8 cellular contexts compared by ENCODE assay signal in the genomic region with DNA sequence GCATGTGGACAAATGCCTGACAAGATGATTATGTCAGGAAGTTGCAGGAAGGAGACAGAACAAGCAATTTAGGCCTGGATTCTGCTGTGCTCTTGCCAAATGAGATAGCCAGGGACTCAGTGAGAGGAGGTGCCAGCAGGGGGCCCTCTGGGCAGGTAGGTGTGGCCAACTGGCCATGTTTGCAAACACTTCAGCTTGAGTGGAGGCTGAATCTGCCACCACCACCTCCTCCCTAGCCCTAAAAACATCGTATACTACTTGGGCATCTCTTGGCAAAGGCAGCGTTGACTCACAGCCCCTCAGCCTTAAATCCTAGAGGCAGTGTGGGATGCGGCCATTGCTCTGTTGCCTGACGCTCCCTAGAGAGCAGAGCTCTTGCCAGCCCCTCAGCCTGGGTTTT.
DNase-seq lines count a peak whose midpoint lies in the region; ATAC-seq and TF ChIP-seq lines count a peak whose summit lies in the region.

No MANE protein-coding gene starts in this region.

- no peaks in the 10 kb centered on the region for H3K4me1 ChIP-seq in OCI-LY3 (ENCODE audit: low read length)

- H3K4me1 Mint-ChIP-seq in glutamatergic neuron (ENCODE audit: low read depth, unreplicated experiment): no peaks in the 10 kb centered on the region

- no peaks in the 10 kb centered on the region for H3K27me3 Mint-ChIP-seq in glutamatergic neuron (ENCODE audit: unreplicated experiment)

- ATAC-seq in GM19324 (IDR thresholded peaks at IDR 0.05; ENCODE audit: low FRiP score, unreplicated experiment): no peak
- ATAC-seq in HG03439 (IDR thresholded peaks at IDR 0.05; ENCODE audit: unreplicated experiment): no peak

- H3K4me2 ChIP-seq in OCI-LY3 (ENCODE audit: low read length): no peak overlapping the region

- H3K9me3 ChIP-seq in OCI-LY3 (ENCODE audit: insufficient read depth, low read length): no peaks in the 10 kb centered on the region

- no peaks in the 10 kb centered on the region for H3K9me3 Mint-ChIP-seq in glutamatergic neuron (ENCODE audit: unreplicated experiment)

- H3K79me2 ChIP-seq in OCI-LY3 (ENCODE audit: low read length): no peaks in the 10 kb centered on the region

- no peak overlapping the region for H2AFZ ChIP-seq in OCI-LY3 (ENCODE audit: low read depth, low read length)

- no peak overlapping the region for H3K27ac Mint-ChIP-seq in glutamatergic neuron (ENCODE audit: unreplicated experiment)

- TF ChIP-seq CTCF in OCI-LY3 (IDR thresholded peaks at IDR 0.05; ENCODE audit: low read depth, low read length) (peak; percentile 26; the same call in 1 of the 2 replicates), glutamatergic neuron (IDR thresholded peaks at IDR 0.05; ENCODE audit: partially characterized antibody, unreplicated experiment) (peak; percentile 23), GM20000 (IDR thresholded peaks at IDR 0.05; ENCODE audit: extremely low read depth, missing control alignments) (no peak)

- CTCF ChIA-PET in HEK293T (lab: Yijun Ruan, JAX): interaction anchor here (0.7 kb wide), 1 partner anchor 134 kb away, joined by 3 read pairs; no protein-coding TSS in a partner anchor

- H4K20me1 ChIP-seq in OCI-LY3 (ENCODE audit: insufficient read depth, low read length): no peaks in the 10 kb centered on the region

- H3K9ac ChIP-seq in OCI-LY3 (ENCODE audit: low read length): no peak overlapping the region

- H3K4me3 ChIP-seq in OCI-LY3 (ENCODE audit: low read length): no peak overlapping the region

- peak; percentile 47 for DNase-seq in COLO668 (lab: John Stamatoyannopoulos, UW; ENCODE audit: unreplicated experiment)
- peak; percentile 47 for DNase-seq in HEK293T (ENCODE audit: extremely low spot score)
- peak; percentile 33 for DNase-seq in glutamatergic neuron
- DNase-seq in GM20000 (ENCODE audit: low spot score): no peak
- no peak for DNase-seq in SKM-1 (lab: John Stamatoyannopoulos, UW; ENCODE audit: unreplicated experiment)

- H3K4me3 Mint-ChIP-seq in glutamatergic neuron (ENCODE audit: unreplicated experiment): no peak overlapping the region

- H3K27me3 ChIP-seq in OCI-LY3 (ENCODE audit: low read depth, low read length): peaks cover 3% of the 10 kb centered on the region; the same call in 1 of the 2 replicates

- H3K36me3 ChIP-seq in OCI-LY3 (replicated peaks; ENCODE audit: low read depth, low read length): no peaks in the 10 kb centered on the region

- no peaks in the 10 kb centered on the region for H3K36me3 Mint-ChIP-seq in glutamatergic neuron (ENCODE audit: unreplicated experiment)

- POLR2A ChIA-PET in HEK293T (lab: Yijun Ruan, JAX): no interaction called here

- H3K27ac ChIP-seq in OCI-LY3 (ENCODE audit: low read length): no peak overlapping the region

TF ChIP-seq in HEK293T, 16 proteins besides CTCF, POLR2A, EP300 and RAD21:
- TF ChIP-seq ELF4 (IDR thresholded peaks at IDR 0.05) (no peak), ARNT (IDR thresholded peaks at IDR 0.05) (no peak), ZNF384 (IDR thresholded peaks at IDR 0.05) (no peak), NFRKB (IDR thresholded peaks at IDR 0.05) (no peak), CTBP1 (IDR thresholded peaks at IDR 0.05; ENCODE audit: borderline replicate concordance) (no peak), HDGF (IDR thresholded peaks at IDR 0.05; ENCODE audit: borderline replicate concordance) (no peak), SUZ12 (IDR thresholded peaks at IDR 0.05) (no peak), L3MBTL2 (conservative IDR thresholded peaks at IDR 0.05) (no peak), FOXM1 (IDR thresholded peaks at IDR 0.05; ENCODE audit: borderline replicate concordance) (no peak), FOXK2 (IDR thresholded peaks at IDR 0.05) (no peak), LEF1 (IDR thresholded peaks at IDR 0.05; ENCODE audit: borderline replicate concordance) (no peak), FOXA1 (IDR thresholded peaks at IDR 0.05) (no peak), BHLHE40 (IDR thresholded peaks at IDR 0.05; ENCODE audit: borderline replicate concordance) (no peak), TARDBP (IDR thresholded peaks at IDR 0.05) (no peak), SP1 (IDR thresholded peaks at IDR 0.05) (no peak)
- TF ChIP-seq, protein P1, sequence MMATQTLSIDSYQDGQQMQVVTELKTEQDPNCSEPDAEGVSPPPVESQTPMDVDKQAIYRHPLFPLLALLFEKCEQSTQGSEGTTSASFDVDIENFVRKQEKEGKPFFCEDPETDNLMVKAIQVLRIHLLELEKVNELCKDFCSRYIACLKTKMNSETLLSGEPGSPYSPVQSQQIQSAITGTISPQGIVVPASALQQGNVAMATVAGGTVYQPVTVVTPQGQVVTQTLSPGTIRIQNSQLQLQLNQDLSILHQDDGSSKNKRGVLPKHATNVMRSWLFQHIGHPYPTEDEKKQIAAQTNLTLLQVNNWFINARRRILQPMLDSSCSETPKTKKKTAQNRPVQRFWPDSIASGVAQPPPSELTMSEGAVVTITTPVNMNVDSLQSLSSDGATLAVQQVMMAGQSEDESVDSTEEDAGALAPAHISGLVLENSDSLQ (IDR thresholded peaks at IDR 0.05): no peak
TF ChIP-seq in HEK293T: peak in this region for 0.

Comparison
In these comparisons a context has a peak if more than half of its experiments do, and no peak if none do; other contexts are left out.
1. DNase-seq: peak in COLO668 (single experiment), HEK293T (single experiment) and glutamatergic neuron (single experiment); none in GM20000 (single experiment) and SKM-1 (single experiment).